ENCODE assay signal across 13 cellular contexts in the genomic region with DNA sequence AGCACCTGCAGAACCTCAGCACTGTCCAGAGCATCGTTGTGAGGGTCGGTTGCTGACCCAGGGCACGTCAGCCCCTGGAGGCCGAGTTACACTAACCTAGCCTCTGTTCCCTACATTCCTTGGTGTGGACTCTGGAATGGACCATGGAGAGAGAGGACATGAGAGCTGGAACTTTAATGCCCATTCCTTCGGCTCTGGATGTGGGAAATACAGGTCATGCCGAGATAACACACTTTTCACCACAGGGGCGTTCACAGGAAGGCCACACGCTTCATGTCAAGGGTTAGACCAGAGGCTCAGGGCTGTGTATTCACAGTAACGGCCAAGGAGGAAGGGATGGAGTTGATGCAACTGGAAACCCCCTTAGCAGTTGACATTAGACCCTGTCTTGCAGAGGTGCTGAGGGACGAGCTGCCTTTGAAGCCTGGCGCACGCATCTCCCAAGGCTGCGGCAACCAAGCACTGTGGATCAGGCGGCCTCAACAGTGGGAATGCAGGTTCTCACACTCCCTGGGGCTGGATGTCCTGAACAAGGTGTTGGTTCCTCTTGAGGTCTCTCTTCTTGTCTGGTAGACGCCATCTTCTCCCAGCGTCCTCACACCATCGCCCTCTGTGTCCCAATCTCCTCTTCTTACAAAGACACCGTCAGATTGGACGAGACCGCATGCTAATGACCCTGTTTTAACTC.
DNase-seq lines count a peak whose midpoint lies in the region; ATAC-seq and TF ChIP-seq lines count a peak whose summit lies in the region.
"Had no signal": no experiment of that assay in that cellular context is flagged by ENCODE, and none has a peak within 500 bp of the region (broad histone marks: within the 10 kb centered on the region; RNA-seq: fewer than 3 reads in every experiment).

No MANE protein-coding gene starts in this region.

- H3K4me1 Mint-ChIP-seq in brain (peaks cover 33% of the 10 kb centered on the region), natural killer cell (no peaks in the 10 kb centered on the region)

- H3K79me2 ChIP-seq in GM23248 (ENCODE audit: insufficient read depth): no peaks in the 10 kb centered on the region
- H3K79me2 ChIP-seq in hepatocyte: no peaks in the 10 kb centered on the region

- H3K4me1 ChIP-seq in GM23248 (ENCODE audit: insufficient read depth): peaks cover 41% of the 10 kb centered on the region
- peaks cover 18% of the 10 kb centered on the region for H3K4me1 ChIP-seq in hepatocyte (ENCODE audit: insufficient read depth)
- H3K4me1 ChIP-seq in skeletal muscle satellite cell (ENCODE audit: control insufficient read depth, insufficient read depth, low read length): peaks cover 29% of the 10 kb centered on the region

- TF ChIP-seq CTCF in brain (conservative IDR thresholded peaks at IDR 0.05) (no peak), hepatocyte (IDR thresholded peaks at IDR 0.05; ENCODE audit: poor library complexity) (no peak), natural killer cell (IDR thresholded peaks at IDR 0.05) (no peak)

- H3K9me2 ChIP-seq in GM23248 (ENCODE audit: insufficient read depth) (no peaks in the 10 kb centered on the region), hepatocyte (replicated peaks; ENCODE audit: insufficient read depth) (no peaks in the 10 kb centered on the region)

- H3K36me3 Mint-ChIP-seq in brain: no peaks in the 10 kb centered on the region
- H3K36me3 Mint-ChIP-seq in natural killer cell: no peaks in the 10 kb centered on the region

- H3K36me3 ChIP-seq in GM23248 (ENCODE audit: low read depth) (no peaks in the 10 kb centered on the region), hepatocyte (replicated peaks; ENCODE audit: insufficient read depth, low read depth) (no peaks in the 10 kb centered on the region), skeletal muscle satellite cell (ENCODE audit: insufficient read depth, low read length) (no peaks in the 10 kb centered on the region), MG63 (no peaks in the 10 kb centered on the region)

- H3K9ac ChIP-seq in GM23248: peak overlapping the region; percentile 79
- peak overlapping the region; percentile 72 for H3K9ac ChIP-seq in skeletal muscle satellite cell (ENCODE audit: low read depth, low read length)

- WGBS in GM23248 (ENCODE audit: low coverage in 1 of 2, low lambda C conversion rate in 2 of 2, missing lambda C conversion rate in 2 of 2), 2 experiments: 93 to 94% methylated on average over 19 to 20 of the region's 20 CpGs
- 97% methylated on average over 20 of the region's 20 CpGs for WGBS in hepatocyte (ENCODE audit: low lambda C conversion rate, missing lambda C conversion rate)

- H3K27ac Mint-ChIP-seq in brain: peak overlapping the region in 3 of 5 experiments; percentile 35 to 89 (median 87)
- H3K27ac Mint-ChIP-seq in natural killer cell: no peak overlapping the region
- H3K27ac Mint-ChIP-seq: activated naive CD8-positive, alpha-beta T cell treated with anti-CD3 and anti-CD28 coated beads, Interleukin-2, amount 50 U/mL, for 24 hours had no signal

- no peaks in the 10 kb centered on the region for H3K27me3 ChIP-seq in GM23248 (replicated peaks; ENCODE audit: insufficient read depth)
- no peaks in the 10 kb centered on the region for H3K27me3 ChIP-seq in hepatocyte
- no peaks in the 10 kb centered on the region for H3K27me3 ChIP-seq in skeletal muscle satellite cell (ENCODE audit: control insufficient read depth, insufficient read depth, low read length)
- no peaks in the 10 kb centered on the region for H3K27me3 ChIP-seq in MG63

- H3K4me2 ChIP-seq in GM23248 (ENCODE audit: unreplicated experiment) (peak overlapping the region; percentile 41), hepatocyte (no peak overlapping the region), skeletal muscle satellite cell (ENCODE audit: low read length) (no peak overlapping the region)

- in situ Hi-C loops in GM23248 (cut with MboI): loop anchor here (25.0 kb wide), 1 partner anchor 222 kb away; no protein-coding TSS in a partner anchor

- H3K4me3 Mint-ChIP-seq in brain (no peak overlapping the region), natural killer cell (no peak overlapping the region)
- H3K4me3 Mint-ChIP-seq: activated naive CD8-positive, alpha-beta T cell treated with anti-CD3 and anti-CD28 coated beads, Interleukin-2, amount 50 U/mL, for 24 hours had no signal

- H3K27ac ChIP-seq in GM23248 (peak overlapping the region; percentile 94), hepatocyte (peak overlapping the region; percentile 73)

- no peak overlapping the region for H3K4me3 ChIP-seq in GM23248
- no peak overlapping the region for H3K4me3 ChIP-seq in hepatocyte
- no peak overlapping the region for H3K4me3 ChIP-seq in skeletal muscle satellite cell (ENCODE audit: low read length)
- no peak overlapping the region for H3K4me3 ChIP-seq in MG63

- H3K27me3 Mint-ChIP-seq in brain: peaks cover 3% of the 10 kb centered on the region
- peaks cover 0 to 3% of the 10 kb centered on the region in 2 donors for H3K27me3 Mint-ChIP-seq in natural killer cell (ENCODE audit: low read depth in 2 of 2)
- H3K27me3 Mint-ChIP-seq: activated naive CD8-positive, alpha-beta T cell treated with anti-CD3 and anti-CD28 coated beads, Interleukin-2, amount 50 U/mL, for 24 hours had no signal

- H3F3A ChIP-seq in GM23248 (ENCODE audit: insufficient read depth): peaks cover 41% of the 10 kb centered on the region

- DNase-seq in GM23248 (no peak), hepatocyte (ENCODE audit: low spot score) (no peak), natural killer cell (no peak), MG63 (no peak), NCI-H774 (lab: John Stamatoyannopoulos, UW) (no peak)
- DNase-seq in activated effector memory CD4-positive, alpha-beta T cell treated with anti-CD3 and anti-CD28 coated beads, Interleukin-2, amount 50 U/mL, for 16 hours: no peak
- DNase-seq: activated naive CD8-positive, alpha-beta T cell treated with anti-CD3 and anti-CD28 coated beads, Interleukin-2, amount 50 U/mL, for 24 hours; effector CD8-positive, alpha-beta T cell; midbrain; NCI-H1092; NCI-H2081 had no signal

- intact Hi-C loops in natural killer cell (cut with micrococcal nuclease): no loop called here

- no peak for ATAC-seq in natural killer cell

- H2AFZ ChIP-seq in GM23248: no peak overlapping the region
- H2AFZ ChIP-seq in hepatocyte: no peak overlapping the region

- H3K9me3 ChIP-seq in GM23248 (ENCODE audit: low read depth) (no peaks in the 10 kb centered on the region), hepatocyte (ENCODE audit: low read depth) (no peaks in the 10 kb centered on the region), skeletal muscle satellite cell (replicated peaks; ENCODE audit: low read length) (no peaks in the 10 kb centered on the region), MG63 (no peaks in the 10 kb centered on the region)

- H3K9me3 Mint-ChIP-seq in brain: peaks cover 0 to 4% (median 0%) of the 10 kb centered on the region in 5 experiments
- no peaks in the 10 kb centered on the region for H3K9me3 Mint-ChIP-seq in natural killer cell
- H3K9me3 Mint-ChIP-seq: activated naive CD8-positive, alpha-beta T cell treated with anti-CD3 and anti-CD28 coated beads, Interleukin-2, amount 50 U/mL, for 24 hours had no signal

- no peaks in the 10 kb centered on the region for H4K20me1 ChIP-seq in GM23248 (ENCODE audit: insufficient read depth)
- no peaks in the 10 kb centered on the region for H4K20me1 ChIP-seq in hepatocyte (ENCODE audit: insufficient read depth, poor library complexity, severe bottlenecking)

Comparison
In these comparisons a context has a peak if more than half of its experiments do, and no peak if none do; other contexts are left out.
1. H3K27ac Mint-ChIP-seq: peak in brain (3 of 5); none in natural killer cell (0 of 2).